1 cellular context compared by ENCODE assay signal in genomic region chr15:66008920-66009572, GRCh38.
A peak's percentile ranks its signal among the peaks of the same experiment; 100 is the strongest.
TF ChIP-seq lines count a peak whose summit lies in the region.

No MANE protein-coding gene starts in this region.

TF ChIP-seq in HCT116, 20 proteins besides CTCF, POLR2A, EP300 and RAD21:
- TF ChIP-seq EZH2phosphoT487 (IDR thresholded peaks at IDR 0.05; ENCODE audit: borderline replicate concordance) (no peak), FOSL1 (IDR thresholded peaks at IDR 0.05; ENCODE audit: low read depth) (peak; percentile 61), ELF1 (IDR thresholded peaks at IDR 0.05; ENCODE audit: borderline replicate concordance, low read depth) (0 out of 2 replicates have a peak, but pooled peaks have one; percentile 18), JUND (IDR thresholded peaks at IDR 0.05) (peak; percentile 44; the same call in 1 of the 2 replicates)
